Comparison of ENCODE assay signal across 10 cellular contexts in the genomic region with DNA sequence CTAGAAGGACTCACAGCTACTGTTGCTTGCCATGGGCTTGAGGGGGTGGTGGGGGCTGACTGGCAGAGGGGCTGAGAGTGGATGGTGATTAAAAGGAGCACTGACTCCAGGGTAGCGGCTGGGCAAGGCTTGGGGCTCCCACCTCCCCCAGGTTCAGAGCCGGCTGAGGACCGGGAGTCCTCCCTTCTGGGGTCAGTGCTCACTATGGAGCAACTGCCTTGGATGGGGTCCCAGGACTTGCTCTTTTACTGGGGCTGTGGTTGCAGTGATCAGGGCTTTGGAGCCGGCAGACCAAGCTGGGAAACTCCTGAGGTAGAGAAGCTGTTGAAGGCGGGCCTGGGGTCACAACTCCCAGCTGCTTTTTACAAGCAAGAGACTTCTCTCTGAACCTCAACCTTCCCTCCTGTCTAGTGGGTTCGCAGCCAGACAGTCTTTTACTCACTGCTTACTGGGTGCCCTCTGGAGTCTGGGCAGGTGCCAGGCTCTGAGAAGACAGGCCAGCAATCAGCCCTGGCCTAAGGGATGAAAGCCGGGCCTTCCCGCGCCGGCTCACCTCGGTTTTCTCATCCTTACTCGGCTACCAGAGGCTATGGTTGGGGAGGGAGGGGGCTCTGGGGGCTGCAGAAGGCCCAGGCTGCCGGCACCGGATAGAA. TPM values are rescaled to one million over a fixed set of nuclear protein-coding genes. Genes with fewer than 3 reads are reported as not detected.
DNase-seq lines count a peak whose midpoint lies in the region; ATAC-seq and TF ChIP-seq lines count a peak whose summit lies in the region.
"Had no signal": no experiment of that assay in that cellular context is flagged by ENCODE, and none has a peak within 500 bp of the region (broad histone marks: within the 10 kb centered on the region; RNA-seq: fewer than 3 reads in every experiment).

No MANE protein-coding gene starts in this region.

- H3K27me3 ChIP-seq in endocrine pancreas (ENCODE audit: control insufficient read depth, insufficient read depth, low read length) (no peaks in the 10 kb centered on the region), vagina (no peaks in the 10 kb centered on the region)

- no peaks in the 10 kb centered on the region for H3K4me1 ChIP-seq in endocrine pancreas (ENCODE audit: control insufficient read depth, insufficient read depth, low read length)
- H3K4me1 ChIP-seq in vagina = peaks cover 50% of the 10 kb centered on the region

- DNase-seq in Right ventricle myocardium inferior (ENCODE audit: missing footprints) (peak; percentile 48), Right ventricle myocardium superior (no peak), nephron progenitor cell (no peak), vagina (ENCODE audit: extremely low spot score in 2 of 2) (no peak), SKM-1 (lab: John Stamatoyannopoulos, UW; ENCODE audit: unreplicated experiment) (no peak), NCI-H1436 (lab: John Stamatoyannopoulos, UW) (no peak), HuH-7.5 (ENCODE audit: low spot score) (no peak)
- DNase-seq: SW 1271 had no signal

- peaks cover 30% of the 10 kb centered on the region for H3K27me3 Mint-ChIP-seq in nephron progenitor cell (ENCODE audit: low read depth, poor library complexity)

- intact Hi-C loops in Right ventricle myocardium inferior (cut with DNase I) = no loop called here
- intact Hi-C loops in Right ventricle myocardium superior (cut with DNase I) = no loop called here
- intact Hi-C loops in vagina (cut with DNase I) = no loop called here

- no peak overlapping the region for H3K27ac Mint-ChIP-seq in nephron progenitor cell
- H3K27ac Mint-ChIP-seq: dendritic cell treated with granulocyte-macrophage colony-stimulating factor and Interleukin-4, amounts not matched to agents 40 ng/mL and 50 ng/mL, for 4 days had no signal

- peaks cover 15% of the 10 kb centered on the region for H3K36me3 Mint-ChIP-seq in nephron progenitor cell (ENCODE audit: low read depth)

- no peak for ATAC-seq in Right ventricle myocardium inferior
- no peak for ATAC-seq in Right ventricle myocardium superior (ENCODE audit: poor library complexity)

- H3K4me3 ChIP-seq in endocrine pancreas (ENCODE audit: control insufficient read depth, insufficient read depth, low read length) (no peak overlapping the region), vagina (peak overlapping the region; percentile 67 to 81)

- TF ChIP-seq CTCF in nephron progenitor cell (IDR thresholded peaks at IDR 0.05) (no peak), vagina (IDR thresholded peaks at IDR 0.05) (no peak)

- peak overlapping the region; percentile 42 for H3K4me3 Mint-ChIP-seq in nephron progenitor cell

- peaks cover 29% of the 10 kb centered on the region for H3K9me3 Mint-ChIP-seq in nephron progenitor cell

- H3K36me3 ChIP-seq in endocrine pancreas (ENCODE audit: control insufficient read depth, insufficient read depth, low read length) (no peaks in the 10 kb centered on the region), vagina (no peaks in the 10 kb centered on the region)

- no peak for TF ChIP-seq POLR2A in vagina (IDR thresholded peaks at IDR 0.05)

- H3K9me3 ChIP-seq in endocrine pancreas (ENCODE audit: control insufficient read depth, low read length) (peaks cover 3% of the 10 kb centered on the region), vagina (peaks cover 4% of the 10 kb centered on the region)

- H3K27ac ChIP-seq in vagina = peak overlapping the region; percentile 85

- H3K9ac ChIP-seq in endocrine pancreas (ENCODE audit: control insufficient read depth, insufficient read depth, low read length) = peak overlapping the region; percentile 33

- H3K4me1 Mint-ChIP-seq in nephron progenitor cell = peaks cover 29% of the 10 kb centered on the region

RNA-seq across cellular contexts. Expression of a gene that starts 0.8 kb away (rescaled TPM):
- total RNA-seq in Right ventricle myocardium inferior = 84.8 TPM
- 74.4 TPM for total RNA-seq in Right ventricle myocardium superior
- 84.0 TPM for total RNA-seq in vagina
